ENCODE assay signal across 23 cellular contexts in genomic region chr17:17560167-17560566, GRCh38.
"Had no signal": no experiment of that assay in that cellular context is flagged by ENCODE, and none has a peak within 500 bp of the region (broad histone marks: within the 10 kb centered on the region; RNA-seq: fewer than 3 reads in every experiment).

No MANE protein-coding gene starts in this region.

- H3K4me1 ChIP-seq: adrenal gland, breast epithelium had no signal

- ATAC-seq: activated CD4-positive, alpha-beta T cell treated with anti-CD3 and anti-CD28 coated beads for 36 hours; activated T-cell treated with anti-CD3 and anti-CD28 coated beads, Interleukin-2, amount 50 U/mL, for 72 hours; Right ventricle myocardium inferior; T-cell had no signal

- H3K27me3 ChIP-seq: adrenal gland, breast epithelium had no signal

- H3K27ac ChIP-seq: adrenal gland, SK-N-MC had no signal

- H3K36me3 ChIP-seq: adrenal gland, breast epithelium had no signal

- DNase-seq: activated CD4-positive, alpha-beta memory T cell treated with anti-CD3 and anti-CD28 coated beads, Interleukin-2, amount 10 ng/mL, durations not matched to agents 7 days and 5 days; activated CD4-positive, alpha-beta T cell treated with anti-CD3 and anti-CD28 coated beads for 36 hours; activated CD4-positive, alpha-beta T cell treated with anti-CD3 and anti-CD28 coated beads, Interleukin-2, amount 50 U/mL, for 1 hour; activated CD4-positive, CD25-positive, alpha-beta regulatory T cell; activated naive CD4-positive, alpha-beta T cell treated with anti-CD3 and anti-CD28 coated beads, Interleukin-2, amount 50 U/mL, for 16 hours; activated naive CD8-positive, alpha-beta T cell treated with anti-CD3 and anti-CD28 coated beads, Interleukin-2, amount 10 ng/mL, durations not matched to agents 7 days and 5 days; activated T-cell treated with anti-CD3 and anti-CD28 coated beads, Interleukin-2, amount 50 U/mL, for 72 hours; adrenal gland; anterior cingulate cortex; Kasumi-1; KBM-7; NCI-H1105 treated with DMSO at 0.1 percent for 48 hours; NCI-H1930; NCI-H2171; NCI-H2227 treated with DMSO at 0.1 percent for 48 hours; NCI-H526; NCI-H774; T-cell; T-helper 2 cell; T1000 had no signal

- H3K4me3 ChIP-seq: adrenal gland, breast epithelium, SK-N-MC had no signal

- H3K9me3 ChIP-seq: adrenal gland, breast epithelium had no signal
